2 cellular contexts compared by ENCODE assay signal in the genomic region with DNA sequence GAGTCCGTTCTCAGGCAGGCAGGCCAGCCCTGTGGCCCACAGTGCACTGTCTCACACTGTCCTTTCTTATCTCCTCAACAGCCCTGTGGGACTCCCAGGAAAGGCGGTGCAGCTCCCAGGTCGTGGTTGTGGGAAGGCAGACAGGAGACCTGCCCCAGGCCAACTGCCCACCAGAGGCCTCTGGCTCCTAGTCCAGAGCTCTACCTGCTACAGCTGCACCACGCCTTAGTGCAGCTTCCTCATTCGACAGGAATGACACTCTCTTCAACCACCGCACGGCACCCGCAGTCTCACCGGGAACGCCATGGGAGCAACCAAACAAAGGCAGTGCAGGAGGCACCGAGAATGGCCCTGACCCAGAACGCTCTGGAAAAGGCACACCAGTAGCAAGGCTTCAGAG.
TF ChIP-seq lines count a peak whose summit lies in the region.

No MANE protein-coding gene starts in this region.

TF ChIP-seq in IMR-90, 13 proteins besides CTCF, POLR2A, EP300 and RAD21:
- TF ChIP-seq RCOR1 (IDR thresholded peaks at IDR 0.05; ENCODE audit: insufficient replicate concordance, low read length) (no peak), MXI1 (IDR thresholded peaks at IDR 0.05; ENCODE audit: borderline replicate concordance, low read depth, low read length) (no peak), FOS (IDR thresholded peaks at IDR 0.05; ENCODE audit: low read depth, low read length) (no peak), MAZ (IDR thresholded peaks at IDR 0.05; ENCODE audit: borderline replicate concordance, low read depth, low read length) (no peak), BHLHE40 (IDR thresholded peaks at IDR 0.05; ENCODE audit: low read depth, low read length) (no peak), NFE2L2 (IDR thresholded peaks at IDR 0.05; ENCODE audit: low read depth, low read length) (no peak), MAFK (IDR thresholded peaks at IDR 0.05; ENCODE audit: low read depth, low read length) (no peak), SMC3 (IDR thresholded peaks at IDR 0.05; ENCODE audit: low read depth, low read length) (no peak), RFX5 (IDR thresholded peaks at IDR 0.05; ENCODE audit: low read depth, low read length) (no peak), CEBPB (IDR thresholded peaks at IDR 0.05; ENCODE audit: low read depth, low read length) (no peak), CHD1 (IDR thresholded peaks at IDR 0.05; ENCODE audit: low read depth, low read length) (no peak)
- TF ChIP-seq, protein P1, sequence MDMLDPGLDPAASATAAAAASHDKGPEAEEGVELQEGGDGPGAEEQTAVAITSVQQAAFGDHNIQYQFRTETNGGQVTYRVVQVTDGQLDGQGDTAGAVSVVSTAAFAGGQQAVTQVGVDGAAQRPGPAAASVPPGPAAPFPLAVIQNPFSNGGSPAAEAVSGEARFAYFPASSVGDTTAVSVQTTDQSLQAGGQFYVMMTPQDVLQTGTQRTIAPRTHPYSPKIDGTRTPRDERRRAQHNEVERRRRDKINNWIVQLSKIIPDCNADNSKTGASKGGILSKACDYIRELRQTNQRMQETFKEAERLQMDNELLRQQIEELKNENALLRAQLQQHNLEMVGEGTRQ (IDR thresholded peaks at IDR 0.05; ENCODE audit: low read depth, low read length), result no peak
- TF ChIP-seq, protein P2, sequence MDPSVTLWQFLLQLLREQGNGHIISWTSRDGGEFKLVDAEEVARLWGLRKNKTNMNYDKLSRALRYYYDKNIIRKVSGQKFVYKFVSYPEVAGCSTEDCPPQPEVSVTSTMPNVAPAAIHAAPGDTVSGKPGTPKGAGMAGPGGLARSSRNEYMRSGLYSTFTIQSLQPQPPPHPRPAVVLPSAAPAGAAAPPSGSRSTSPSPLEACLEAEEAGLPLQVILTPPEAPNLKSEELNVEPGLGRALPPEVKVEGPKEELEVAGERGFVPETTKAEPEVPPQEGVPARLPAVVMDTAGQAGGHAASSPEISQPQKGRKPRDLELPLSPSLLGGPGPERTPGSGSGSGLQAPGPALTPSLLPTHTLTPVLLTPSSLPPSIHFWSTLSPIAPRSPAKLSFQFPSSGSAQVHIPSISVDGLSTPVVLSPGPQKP (IDR thresholded peaks at IDR 0.05; ENCODE audit: borderline replicate concordance, low read depth, low read length), result no peak

TF ChIP-seq in HepG2, 621 proteins besides CTCF, POLR2A, EP300 and RAD21:
- TF ChIP-seq ZNF101 (CRISPR knock-in tag; IDR thresholded peaks at IDR 0.05; ENCODE audit: borderline replicate concordance, low read depth) (no peak), CEBPB (IDR thresholded peaks at IDR 0.05; ENCODE audit: borderline replicate concordance, low read depth, low read length) (no peak)
